In the genomic region with DNA sequence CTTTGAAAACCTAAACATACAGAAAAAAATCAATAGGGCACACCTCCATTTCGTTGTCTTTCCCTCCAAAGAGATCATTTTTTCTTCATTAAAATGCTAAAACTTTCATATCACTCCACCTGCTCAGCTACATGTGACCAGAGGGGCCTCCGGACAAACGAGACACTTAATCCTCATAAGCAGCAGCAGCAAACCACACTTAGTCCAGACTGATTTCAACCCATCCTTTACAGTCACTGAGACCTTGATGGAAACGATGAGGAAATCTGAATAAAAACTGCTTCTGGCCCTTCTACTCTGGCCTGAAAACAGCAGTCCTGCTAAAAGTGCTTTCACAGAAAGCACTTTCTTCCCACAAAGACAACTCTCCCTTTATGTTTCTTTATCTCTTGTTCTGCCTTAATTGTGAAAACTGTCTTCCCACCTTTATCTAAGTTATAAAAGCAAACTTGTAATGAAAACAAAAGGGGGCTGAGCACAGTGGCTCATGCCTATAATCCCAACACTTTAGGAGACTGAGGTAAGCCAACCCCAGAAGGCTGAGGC, we compare ENCODE assay signal across 12 cellular contexts. TPM values are rescaled to one million over a fixed set of nuclear protein-coding genes. Genes with fewer than 3 reads are reported as not detected.
A peak's percentile ranks its signal among the peaks of the same experiment; 100 is the strongest.
DNase-seq lines count a peak whose midpoint lies in the region; ATAC-seq and TF ChIP-seq lines count a peak whose summit lies in the region.
"Had no signal": no experiment of that assay in that cellular context is flagged by ENCODE, and none has a peak within 500 bp of the region (broad histone marks: within the 10 kb centered on the region; RNA-seq: fewer than 3 reads in every experiment).

No MANE protein-coding gene starts in this region.

- H3K36me3 ChIP-seq in SU-DHL-6 (ENCODE audit: low read length): peaks cover 3% of the 10 kb centered on the region; the same call in 1 of the 2 replicates
- H3K36me3 ChIP-seq: thoracic aorta had no signal

- H3K27ac Mint-ChIP-seq in stimulated activated effector memory CD8-positive, alpha-beta T cell treated with anti-CD3 and anti-CD28 coated beads, Interleukin-12 subunit alpha, Interleukin-12 subunit beta, amount 100 ng/mL, for 72 hours: peak overlapping the region; percentile 96

- TF ChIP-seq CTCF in SU-DHL-6 (IDR thresholded peaks at IDR 0.05; ENCODE audit: insufficient read depth, low read length, poor library complexity, severe bottlenecking) (no peak), fibroblast of villous mesenchyme (IDR thresholded peaks at IDR 0.05; ENCODE audit: insufficient read depth, low read depth, low read length) (no peak), coronary artery (IDR thresholded peaks at IDR 0.05) (no peak)

- peaks cover 40% of the 10 kb centered on the region for H3F3A ChIP-seq in SU-DHL-6 (ENCODE audit: insufficient read depth)

- no peak for DNase-seq in activated T-cell treated with anti-CD3 and anti-CD28 coated beads, Interleukin-2, amount 50 U/mL, for 4 hours
- DNase-seq in activated T-cell treated with anti-CD3 and anti-CD28 coated beads, Interleukin-2, amount 50 U/mL, for 1 hour: no peak
- DNase-seq in fibroblast of villous mesenchyme (ENCODE audit: low read depth) (peak; percentile 57), coronary artery (ENCODE audit: low spot score) (no peak), GOT3 (lab: John Stamatoyannopoulos, UW) (no peak)
- DNase-seq in stimulated activated effector memory CD8-positive, alpha-beta T cell treated with anti-CD3 and anti-CD28 coated beads, Interleukin-12 subunit alpha, Interleukin-12 subunit beta, amount 100 ng/mL, for 72 hours (ENCODE audit: low spot score in 2 of 2): no peak
- DNase-seq: nucleus accumbens; stimulated activated CD4-positive, alpha-beta T cell treated with anti-CD3 and anti-CD28 coated beads, Interleukin-2, amount 100 ng/mL, for 48 hours had no signal

- H4K20me1 ChIP-seq in SU-DHL-6 (ENCODE audit: low read depth, low read length): peaks cover 62% of the 10 kb centered on the region

- ATAC-seq in activated T-cell treated with anti-CD3 and anti-CD28 coated beads, Interleukin-2, amount 50 U/mL, for 4 hours: no peak
- ATAC-seq in stimulated activated effector memory CD8-positive, alpha-beta T cell treated with anti-CD3 and anti-CD28 coated beads, Interleukin-12 subunit alpha, Interleukin-12 subunit beta, amount 100 ng/mL, for 72 hours: no peak
- no peak for ATAC-seq in HG02981 (IDR thresholded peaks at IDR 0.05; ENCODE audit: unreplicated experiment)

- H3K4me1 Mint-ChIP-seq in activated T-cell treated with anti-CD3 and anti-CD28 coated beads, Interleukin-2, amount 50 U/mL, for 4 hours (ENCODE audit: low read depth): peaks cover 80% of the 10 kb centered on the region
- peaks cover 82% of the 10 kb centered on the region for H3K4me1 Mint-ChIP-seq in stimulated activated effector memory CD8-positive, alpha-beta T cell treated with anti-CD3 and anti-CD28 coated beads, Interleukin-12 subunit alpha, Interleukin-12 subunit beta, amount 100 ng/mL, for 72 hours

- no peaks in the 10 kb centered on the region for H3K9me3 ChIP-seq in SU-DHL-6 (ENCODE audit: insufficient read depth, low read length)
- H3K9me3 ChIP-seq: thoracic aorta had no signal

- peaks cover 18% of the 10 kb centered on the region for H3K36me3 Mint-ChIP-seq in activated T-cell treated with anti-CD3 and anti-CD28 coated beads, Interleukin-2, amount 50 U/mL, for 4 hours (ENCODE audit: insufficient read depth)
- peaks cover 91% of the 10 kb centered on the region for H3K36me3 Mint-ChIP-seq in stimulated activated effector memory CD8-positive, alpha-beta T cell treated with anti-CD3 and anti-CD28 coated beads, Interleukin-12 subunit alpha, Interleukin-12 subunit beta, amount 100 ng/mL, for 72 hours

- peak overlapping the region; percentile 20; the same call in 1 of the 2 replicates for H3K9ac ChIP-seq in SU-DHL-6 (ENCODE audit: low read length)

- no peaks in the 10 kb centered on the region for H3K9me3 Mint-ChIP-seq in activated T-cell treated with anti-CD3 and anti-CD28 coated beads, Interleukin-2, amount 50 U/mL, for 4 hours
- H3K9me3 Mint-ChIP-seq in stimulated activated effector memory CD8-positive, alpha-beta T cell treated with anti-CD3 and anti-CD28 coated beads, Interleukin-12 subunit alpha, Interleukin-12 subunit beta, amount 100 ng/mL, for 72 hours: no peaks in the 10 kb centered on the region

- peak overlapping the region; percentile 45 for H3K4me2 ChIP-seq in SU-DHL-6 (ENCODE audit: low read depth, low read length, poor library complexity, severe bottlenecking)

- peak overlapping the region; percentile 76 for H3K4me3 Mint-ChIP-seq in activated T-cell treated with anti-CD3 and anti-CD28 coated beads, Interleukin-2, amount 50 U/mL, for 4 hours
- H3K4me3 Mint-ChIP-seq in stimulated activated effector memory CD8-positive, alpha-beta T cell treated with anti-CD3 and anti-CD28 coated beads, Interleukin-12 subunit alpha, Interleukin-12 subunit beta, amount 100 ng/mL, for 72 hours: peak overlapping the region; percentile 84

- no peaks in the 10 kb centered on the region for H3K27me3 Mint-ChIP-seq in activated T-cell treated with anti-CD3 and anti-CD28 coated beads, Interleukin-2, amount 50 U/mL, for 4 hours (ENCODE audit: low read depth)

- no peaks in the 10 kb centered on the region for H3K9me2 ChIP-seq in SU-DHL-6 (replicated peaks; ENCODE audit: insufficient read depth, low read length)

- H3K79me2 ChIP-seq in SU-DHL-6 (ENCODE audit: insufficient read depth, low read length): peaks cover 82% of the 10 kb centered on the region

- no peak overlapping the region for H2AFZ ChIP-seq in SU-DHL-6 (ENCODE audit: low read depth, low read length, severe bottlenecking)

- no peak overlapping the region for H3K4me3 ChIP-seq in SU-DHL-6 (ENCODE audit: insufficient read depth, low read length, poor library complexity, severe bottlenecking)
- no peak overlapping the region for H3K4me3 ChIP-seq in fibroblast of villous mesenchyme (ENCODE audit: low read depth, low read length)
- H3K4me3 ChIP-seq in coronary artery: no peak overlapping the region
- H3K4me3 ChIP-seq: thoracic aorta had no signal

- H3K27ac ChIP-seq in SU-DHL-6 (ENCODE audit: low read depth, low read length) (peak overlapping the region; percentile 48), coronary artery (no peak overlapping the region)
- H3K27ac ChIP-seq: HL-60, thoracic aorta had no signal

- H3K27me3 ChIP-seq in SU-DHL-6 (ENCODE audit: low read length): no peaks in the 10 kb centered on the region

RNA-seq across cellular contexts. Expression of a gene that starts 4.6 kb away (rescaled TPM):
- 100 to 1,000 TPM; 153 to 181 (median 162) TPM for total RNA-seq in activated T-cell treated with anti-CD3 and anti-CD28 coated beads, Interleukin-2, amount 50 U/mL, for 4 hours
- 69.5 and 82.5 TPM in 2 replicates for total RNA-seq in fibroblast of villous mesenchyme

RNA-seq across cellular contexts. Expression of a gene that starts 22.4 kb away (rescaled TPM):
- total RNA-seq in activated T-cell treated with anti-CD3 and anti-CD28 coated beads, Interleukin-2, amount 50 U/mL, for 4 hours: 10 to 100 TPM; 76.1 to 88.4 (median 78.5) TPM
- total RNA-seq in fibroblast of villous mesenchyme: 91.8 and 108 TPM in 2 replicates
